ENCODE assay signal across 24 cellular contexts in the genomic region with DNA sequence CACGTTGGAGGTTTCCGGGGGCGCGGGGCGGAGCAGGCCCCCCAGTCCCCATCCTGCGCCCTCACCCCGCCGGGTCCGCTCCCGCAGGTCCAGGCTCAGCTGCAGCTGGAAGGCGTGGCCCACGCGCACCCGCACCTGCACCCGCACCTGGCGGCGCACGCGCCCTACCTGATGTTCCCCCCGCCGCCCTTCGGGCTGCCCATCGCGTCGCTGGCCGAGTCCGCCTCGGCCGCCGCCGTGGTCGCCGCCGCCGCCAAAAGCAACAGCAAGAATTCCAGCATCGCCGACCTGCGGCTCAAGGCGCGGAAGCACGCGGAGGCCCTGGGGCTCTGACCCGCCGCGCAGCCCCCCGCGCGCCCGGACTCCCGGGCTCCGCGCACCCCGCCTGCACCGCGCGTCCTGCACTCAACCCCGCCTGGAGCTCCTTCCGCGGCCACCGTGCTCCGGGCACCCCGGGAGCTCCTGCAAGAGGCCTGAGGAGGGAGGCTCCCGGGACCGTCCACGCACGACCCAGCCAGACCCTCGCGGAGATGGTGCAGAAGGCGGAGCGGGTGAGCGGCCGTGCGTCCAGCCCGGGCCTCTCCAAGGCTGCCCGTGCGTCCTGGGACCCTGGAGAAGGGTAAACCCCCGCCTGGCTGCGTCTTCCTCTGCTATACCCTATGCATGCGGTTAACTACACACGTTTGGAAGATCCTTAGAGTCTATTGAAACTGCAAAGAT. TPM values are rescaled to one million over a fixed set of nuclear protein-coding genes. Genes with fewer than 3 reads are reported as not detected.
DNase-seq lines count a peak whose midpoint lies in the region; ATAC-seq and TF ChIP-seq lines count a peak whose summit lies in the region.
"Had no signal": no experiment of that assay in that cellular context is flagged by ENCODE, and none has a peak within 500 bp of the region (broad histone marks: within the 10 kb centered on the region; RNA-seq: fewer than 3 reads in every experiment).

No MANE protein-coding gene starts in this region.

- H3K36me3 ChIP-seq in hepatocyte (replicated peaks; ENCODE audit: insufficient read depth, low read depth) (no peaks in the 10 kb centered on the region), aorta (ENCODE audit: control insufficient read depth in 1 of 2, insufficient read depth in 2 of 2, low read length in 1 of 2) (no peaks in the 10 kb centered on the region), esophagus squamous epithelium (no peaks in the 10 kb centered on the region)
- H3K36me3 ChIP-seq: BLaER1 treated with 17β-estradiol and CSF1 and Interleukin-3, amounts not matched to agents 10 nM and 100 nM; gastrocnemius medialis; spleen had no signal

- peaks cover 84% of the 10 kb centered on the region for H3K27me3 Mint-ChIP-seq in nephron progenitor cell (ENCODE audit: low read depth, poor library complexity)

- no peaks in the 10 kb centered on the region for H3K36me3 Mint-ChIP-seq in nephron progenitor cell (ENCODE audit: low read depth)
- H3K36me3 Mint-ChIP-seq: activated naive CD8-positive, alpha-beta T cell treated with anti-CD3 and anti-CD28 coated beads, Interleukin-2, amount 10 ng/mL, durations not matched to agents 7 days and 5 days; IgD-negative memory B cell; natural killer cell had no signal

- ATAC-seq in aorta (ENCODE audit: low FRiP score) (peak; percentile 38), HG02798 (IDR thresholded peaks at IDR 0.05; ENCODE audit: poor library complexity, unreplicated experiment) (no peak), HG03045 (IDR thresholded peaks at IDR 0.05; ENCODE audit: unreplicated experiment) (no peak)
- ATAC-seq: activated CD8-positive, alpha-beta T cell treated with anti-CD3 and anti-CD28 coated beads for 36 hours; gastrocnemius medialis; natural killer cell; psoas muscle had no signal

- H3K4me3 ChIP-seq in hepatocyte (no peak overlapping the region), aorta (ENCODE audit: low read length in 2 of 2) (no peak overlapping the region), esophagus squamous epithelium (no peak overlapping the region)
- H3K4me3 ChIP-seq: BLaER1 treated with 17β-estradiol and CSF1 and Interleukin-3, amounts not matched to agents 10 nM and 100 nM; gastrocnemius medialis; psoas muscle; spleen had no signal

- no peak for TF ChIP-seq POLR2A in esophagus squamous epithelium (IDR thresholded peaks at IDR 0.05)

- H3K27ac ChIP-seq in hepatocyte, result no peak overlapping the region
- no peak overlapping the region for H3K27ac ChIP-seq in aorta (ENCODE audit: low read depth in 1 of 2, low read length in 2 of 2)
- H3K27ac ChIP-seq in esophagus squamous epithelium, result no peak overlapping the region
- H3K27ac ChIP-seq: BLaER1 treated with 17β-estradiol and CSF1 and Interleukin-3, amounts not matched to agents 10 nM and 100 nM; gastrocnemius medialis; psoas muscle; spleen; VCaP had no signal

- H3K9me3 ChIP-seq in hepatocyte (ENCODE audit: low read depth) (no peaks in the 10 kb centered on the region), aorta (ENCODE audit: control insufficient read depth, low read length) (no peaks in the 10 kb centered on the region), esophagus squamous epithelium (no peaks in the 10 kb centered on the region)
- H3K9me3 ChIP-seq: BLaER1 treated with 17β-estradiol and CSF1 and Interleukin-3, amounts not matched to agents 10 nM and 100 nM; gastrocnemius medialis; psoas muscle had no signal

- no peak overlapping the region for H3K27ac Mint-ChIP-seq in nephron progenitor cell
- H3K27ac Mint-ChIP-seq: activated CD8-positive, alpha-beta T cell treated with anti-CD3 and anti-CD28 coated beads for 36 hours; activated naive CD8-positive, alpha-beta T cell treated with anti-CD3 and anti-CD28 coated beads, Interleukin-2, amount 10 ng/mL, durations not matched to agents 7 days and 5 days; dendritic cell treated with granulocyte-macrophage colony-stimulating factor and Interleukin-4, amounts not matched to agents 40 ng/mL and 50 ng/mL, for 4 days; IgD-negative memory B cell; natural killer cell; T-helper 1 cell treated with Interleukin-12 subunit alpha and Interleukin-12 subunit beta and Interleukin-4 antibody, amounts not matched to agents 30 μg/mL and 1 μg/mL, for 36 hours had no signal

- TF ChIP-seq CTCF in hepatocyte (IDR thresholded peaks at IDR 0.05; ENCODE audit: poor library complexity), result no peak
- no peak for TF ChIP-seq CTCF in nephron progenitor cell (IDR thresholded peaks at IDR 0.05)
- no peak for TF ChIP-seq CTCF in esophagus squamous epithelium (IDR thresholded peaks at IDR 0.05)

- 5% methylated on average over 37 of the region's 80 CpGs for WGBS in hepatocyte (ENCODE audit: low lambda C conversion rate, missing lambda C conversion rate)
- WGBS in aorta, 2 donors, result 1 to 2% methylated on average over 57 to 80 of the region's 80 CpGs
- WGBS in esophagus squamous epithelium, 2 donors, result 12 to 27% methylated on average over 3 to 13 of the region's 80 CpGs

- H4K20me1 ChIP-seq in hepatocyte (ENCODE audit: insufficient read depth, poor library complexity, severe bottlenecking), result no peaks in the 10 kb centered on the region

- H3K4me2 ChIP-seq in hepatocyte, result peak overlapping the region; percentile 74
- H3K4me2 ChIP-seq: BLaER1 treated with 17β-estradiol and CSF1 and Interleukin-3, amounts not matched to agents 10 nM and 100 nM had no signal

- no peaks in the 10 kb centered on the region for H3K4me1 ChIP-seq in hepatocyte (ENCODE audit: insufficient read depth)
- no peaks in the 10 kb centered on the region for H3K4me1 ChIP-seq in aorta (ENCODE audit: control insufficient read depth in 1 of 2, insufficient read depth in 2 of 2, low read length in 2 of 2)
- no peaks in the 10 kb centered on the region for H3K4me1 ChIP-seq in esophagus squamous epithelium
- H3K4me1 ChIP-seq: BLaER1 treated with 17β-estradiol and CSF1 and Interleukin-3, amounts not matched to agents 10 nM and 100 nM; gastrocnemius medialis; psoas muscle; spleen had no signal

- H3K9me3 Mint-ChIP-seq in nephron progenitor cell, result peaks cover 2% of the 10 kb centered on the region
- H3K9me3 Mint-ChIP-seq: activated CD8-positive, alpha-beta T cell treated with anti-CD3 and anti-CD28 coated beads for 36 hours; dendritic cell treated with granulocyte-macrophage colony-stimulating factor and Interleukin-4, amounts not matched to agents 40 ng/mL and 50 ng/mL, for 4 days; IgD-negative memory B cell; natural killer cell; T-helper 1 cell treated with Interleukin-12 subunit alpha and Interleukin-12 subunit beta and Interleukin-4 antibody, amounts not matched to agents 30 μg/mL and 1 μg/mL, for 36 hours had no signal

- DNase-seq in activated CD8-positive, alpha-beta memory T cell treated with anti-CD3 and anti-CD28 coated beads for 24 hours, result peak; percentile 26
- DNase-seq in activated CD8-positive, alpha-beta memory T cell treated with anti-CD3 and anti-CD28 coated beads, Interleukin-2, amount 50 U/mL, for 48 hours, result no peak
- DNase-seq in hepatocyte (ENCODE audit: low spot score) (no peak), nephron progenitor cell (peak; percentile 53), aorta (peak in 1 of 2 donors; percentile 62), esophagus squamous epithelium (lab: John Stamatoyannopoulos, UW) (no peak)
- DNase-seq: activated CD8-positive, alpha-beta T cell treated with anti-CD3 and anti-CD28 coated beads for 36 hours; activated naive CD8-positive, alpha-beta T cell treated with anti-CD3 and anti-CD28 coated beads, Interleukin-2, amount 10 ng/mL, durations not matched to agents 7 days and 5 days; gastrocnemius medialis; natural killer cell; NCI-H187 treated with DMSO at 0.1 percent for 48 hours; psoas muscle; Right ventricle myocardium superior; spleen had no signal

- H3K27me3 ChIP-seq in hepatocyte (peaks cover 60% of the 10 kb centered on the region), aorta (ENCODE audit: control insufficient read depth in 1 of 2, insufficient read depth in 2 of 2, low read length in 1 of 2) (no peaks in the 10 kb centered on the region), esophagus squamous epithelium (peaks cover 0 to 66% (median under 1%) of the 10 kb centered on the region in 4 donors)

- no peak overlapping the region for H2AFZ ChIP-seq in hepatocyte

- H3K9me2 ChIP-seq in hepatocyte (replicated peaks; ENCODE audit: insufficient read depth), result no peaks in the 10 kb centered on the region

- peaks cover 8% of the 10 kb centered on the region for H3K4me1 Mint-ChIP-seq in nephron progenitor cell
- H3K4me1 Mint-ChIP-seq: activated naive CD8-positive, alpha-beta T cell treated with anti-CD3 and anti-CD28 coated beads, Interleukin-2, amount 10 ng/mL, durations not matched to agents 7 days and 5 days; IgD-negative memory B cell; natural killer cell had no signal

- no peaks in the 10 kb centered on the region for H3K79me2 ChIP-seq in hepatocyte

- peak overlapping the region; percentile 77 for H3K4me3 Mint-ChIP-seq in nephron progenitor cell
- H3K4me3 Mint-ChIP-seq: activated CD8-positive, alpha-beta T cell treated with anti-CD3 and anti-CD28 coated beads for 36 hours; activated naive CD8-positive, alpha-beta T cell treated with anti-CD3 and anti-CD28 coated beads, Interleukin-2, amount 10 ng/mL, durations not matched to agents 7 days and 5 days; dendritic cell treated with granulocyte-macrophage colony-stimulating factor and Interleukin-4, amounts not matched to agents 40 ng/mL and 50 ng/mL, for 4 days; IgD-negative memory B cell; natural killer cell; T-helper 1 cell treated with Interleukin-12 subunit alpha and Interleukin-12 subunit beta and Interleukin-4 antibody, amounts not matched to agents 30 μg/mL and 1 μg/mL, for 36 hours had no signal

- intact Hi-C loops in aorta (cut with DNase I) (no loop called here), esophagus squamous epithelium (cut with DNase I) (no loop called here)

RNA-seq across cellular contexts. Expression of gene SHOX, which starts 13.9 kb away (rescaled TPM):
- 0.08 and 0.10 TPM in 2 replicates for total RNA-seq in hepatocyte
- not detected in 2 replicates for polyA plus RNA-seq in hepatocyte
- total RNA-seq in aorta, result not detected
- polyA plus RNA-seq in aorta, result under 1 TPM in 1 of 2 donors, not detected in 1; 0.13 TPM
- total RNA-seq in esophagus squamous epithelium, result under 1 TPM in 1 of 4 donors, not detected in 3; 0.19 TPM
- total RNA-seq: activated CD8-positive, alpha-beta T cell treated with anti-CD3 and anti-CD28 coated beads for 36 hours; activated naive CD8-positive, alpha-beta T cell treated with anti-CD3 and anti-CD28 coated beads, Interleukin-2, amount 10 ng/mL, durations not matched to agents 7 days and 5 days; epithelial cell of proximal tubule; lung microvascular endothelial cell; natural killer cell; NCI-H460; psoas muscle; Right ventricle myocardium superior; spleen had no signal
- polyA plus RNA-seq: IgD-negative memory B cell, spleen had no signal

Comparison
In these comparisons a context has a peak if more than half of its experiments do, and no peak if none do; other contexts are left out.
1. DNase-seq: peak in activated CD8-positive, alpha-beta memory T cell treated with anti-CD3 and anti-CD28 coated beads for 24 hours (single experiment) and nephron progenitor cell (single experiment); none in activated CD8-positive, alpha-beta memory T cell treated with anti-CD3 and anti-CD28 coated beads, Interleukin-2, amount 50 U/mL, for 48 hours (single experiment), hepatocyte (single experiment) and esophagus squamous epithelium (single experiment).